In the genomic region with DNA sequence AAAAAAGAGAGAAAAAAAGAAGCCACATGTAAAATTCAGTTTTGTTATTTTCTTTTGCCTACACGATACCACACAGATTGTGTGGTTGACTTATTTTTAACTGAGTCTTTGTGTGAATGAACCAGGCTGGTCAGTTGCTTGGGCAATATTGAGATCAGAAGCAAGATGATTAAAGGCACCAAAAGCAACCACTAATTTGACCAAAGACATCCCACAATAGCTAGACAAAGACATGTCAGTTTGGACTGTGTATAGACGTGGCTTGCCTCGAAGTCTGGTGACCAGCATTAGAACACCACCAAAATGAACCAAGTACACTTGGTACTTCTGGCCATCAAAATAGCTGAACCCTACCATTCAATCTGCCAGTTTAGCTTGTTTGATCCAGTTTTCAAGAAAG, we compare ENCODE assay signal across 19 cellular contexts.
DNase-seq lines count a peak whose midpoint lies in the region; ATAC-seq and TF ChIP-seq lines count a peak whose summit lies in the region.
"Had no signal": no experiment of that assay in that cellular context is flagged by ENCODE, and none has a peak within 500 bp of the region (broad histone marks: within the 10 kb centered on the region; RNA-seq: fewer than 3 reads in every experiment).

No MANE protein-coding gene starts in this region.

- H3K36me3 ChIP-seq in left ventricle myocardium inferior (no peaks in the 10 kb centered on the region), heart left ventricle (no peaks in the 10 kb centered on the region)
- H3K36me3 ChIP-seq: BLaER1 treated with 17β-estradiol and CSF1 and Interleukin-3, amounts not matched to agents 10 nM and 100 nM had no signal

- intact Hi-C loops in left ventricle myocardium inferior (cut with micrococcal nuclease) = no loop called here
- intact Hi-C loops in heart left ventricle (cut with DNase I) = no loop called here

- H3K4me1 ChIP-seq in left ventricle myocardium inferior (peaks cover 11% of the 10 kb centered on the region), heart left ventricle (peaks cover 0 to 18% (median 0%) of the 10 kb centered on the region in 12 donors)
- H3K4me1 ChIP-seq: A549; BLaER1 treated with 17β-estradiol and CSF1 and Interleukin-3, amounts not matched to agents 10 nM and 100 nM; Caco-2 had no signal

- no peak for TF ChIP-seq POLR2A in heart left ventricle (IDR thresholded peaks at IDR 0.05)

- TF ChIP-seq CTCF in left ventricle myocardium inferior (IDR thresholded peaks at IDR 0.05; ENCODE audit: borderline replicate concordance) = no peak
- TF ChIP-seq CTCF in heart left ventricle (IDR thresholded peaks at IDR 0.05) = no peak
- no peak for TF ChIP-seq CTCF in mesothelial cell of epicardium (IDR thresholded peaks at IDR 0.05; ENCODE audit: unreplicated experiment)
- TF ChIP-seq CTCF in nephron (IDR thresholded peaks at IDR 0.05; ENCODE audit: unreplicated experiment in 3 of 3) = no peak

- H3K27me3 Mint-ChIP-seq in mesothelial cell of epicardium (ENCODE audit: low read depth) (no peaks in the 10 kb centered on the region), nephron (ENCODE audit: low read depth) (no peaks in the 10 kb centered on the region)
- H3K27me3 Mint-ChIP-seq: B cell; CD4-positive, alpha-beta T cell had no signal

- WGBS in heart left ventricle, 4 donors = 89 to 95% (median 92%) methylated on average over 3 of the region's 3 CpGs

- H3K27ac Mint-ChIP-seq in mesothelial cell of epicardium (peak overlapping the region; percentile 91), nephron (peak overlapping the region in 2 of 3 experiments; percentile 74 to 97)
- H3K27ac Mint-ChIP-seq: B cell; CD4-positive, alpha-beta T cell; CD8-positive, alpha-beta T cell had no signal

- DNase-seq in left ventricle myocardium inferior = no peak
- no peak for DNase-seq in heart left ventricle
- no peak for DNase-seq in mesothelial cell of epicardium (ENCODE audit: low spot score in 2 of 2, unreplicated experiment in 2 of 2)
- DNase-seq in SKM-1 treated with dmso at 0.1 percent for 144 hours (lab: John Stamatoyannopoulos, UW; ENCODE audit: unreplicated experiment) = no peak
- no peak for DNase-seq in HK-2 (ENCODE audit: unreplicated experiment)
- no peak for DNase-seq in stimulated activated naive CD8-positive, alpha-beta T cell treated with anti-CD3 and anti-CD28 coated beads, Interleukin-15, Interleukin-2, amounts not matched to agents 100 U/mL and 50 U/mL, for 24 hours
- DNase-seq: AML-193; Caco-2; Calu3; CD4-positive, alpha-beta T cell; CD8-positive, alpha-beta T cell; DMS79 treated with DMSO at 0.1 percent for 48 hours; GF-D8 had no signal

- ATAC-seq in heart left ventricle = no peak
- ATAC-seq in stimulated activated naive CD8-positive, alpha-beta T cell treated with anti-CD3 and anti-CD28 coated beads, Interleukin-15, Interleukin-2, amounts not matched to agents 100 U/mL and 50 U/mL, for 24 hours = no peak
- ATAC-seq: A549; CD8-positive, alpha-beta T cell had no signal

- H3K9me3 Mint-ChIP-seq in mesothelial cell of epicardium (peaks cover 10% of the 10 kb centered on the region), nephron (peaks cover 9% of the 10 kb centered on the region)

- peaks cover 59% of the 10 kb centered on the region for H3K36me3 Mint-ChIP-seq in mesothelial cell of epicardium
- H3K36me3 Mint-ChIP-seq in nephron (ENCODE audit: low read depth) = no peaks in the 10 kb centered on the region
- H3K36me3 Mint-ChIP-seq: CD8-positive, alpha-beta T cell had no signal

- H3K4me1 Mint-ChIP-seq in mesothelial cell of epicardium (peaks cover 61% of the 10 kb centered on the region), nephron (peaks cover 45% of the 10 kb centered on the region)
- H3K4me1 Mint-ChIP-seq: B cell had no signal

- H3K27me3 ChIP-seq in left ventricle myocardium inferior (ENCODE audit: low read depth) (no peaks in the 10 kb centered on the region), heart left ventricle (no peaks in the 10 kb centered on the region)
- H3K27me3 ChIP-seq: BLaER1 treated with 17β-estradiol and CSF1 and Interleukin-3, amounts not matched to agents 10 nM and 100 nM had no signal

- H3K27ac ChIP-seq in left ventricle myocardium inferior (replicated peaks) (peak overlapping the region; percentile 60), heart left ventricle (no peak overlapping the region)
- H3K27ac ChIP-seq: 22Rv1; A549; BLaER1 treated with 17β-estradiol and CSF1 and Interleukin-3, amounts not matched to agents 10 nM and 100 nM; C4-2B had no signal

- H3K9me3 ChIP-seq in left ventricle myocardium inferior (replicated peaks) = peaks cover 12% of the 10 kb centered on the region
- H3K9me3 ChIP-seq in heart left ventricle = peaks cover 0 to 11% (median 3%) of the 10 kb centered on the region in 12 donors
- H3K9me3 ChIP-seq: Caco-2 had no signal

- H3K4me3 ChIP-seq in left ventricle myocardium inferior = no peak overlapping the region
- H3K4me3 ChIP-seq in heart left ventricle = no peak overlapping the region
- H3K4me3 ChIP-seq: A549; BLaER1 treated with 17β-estradiol and CSF1 and Interleukin-3, amounts not matched to agents 10 nM and 100 nM had no signal

- no peak overlapping the region for H3K4me3 Mint-ChIP-seq in mesothelial cell of epicardium
- H3K4me3 Mint-ChIP-seq in nephron = no peak overlapping the region
- H3K4me3 Mint-ChIP-seq: B cell; CD4-positive, alpha-beta T cell; CD8-positive, alpha-beta T cell had no signal
